In genomic region chr13:31199849-31200635, GRCh38 we compare ENCODE assay signal across 8 cellular contexts. TPM values are rescaled to one million over a fixed set of nuclear protein-coding genes. Genes with fewer than 3 reads are reported as not detected.
A peak's percentile ranks its signal among the peaks of the same experiment; 100 is the strongest.
DNase-seq lines count a peak whose midpoint lies in the region; TF ChIP-seq lines count a peak whose summit lies in the region.

Gene B3GLCT, plus strand, starts transcription at chr13:31199975. Its CDS starts 110 bp downstream, at chr13:31200085.

- H3K4me3 ChIP-seq in LNCaP clone FGC (ENCODE audit: low read depth, low read length): peak within 1 kb of the TSS; percentile 62
- H3K4me3 ChIP-seq in ovary: peak within 1 kb of the TSS; percentile 84
- peak within 1 kb of the TSS; percentile 87 for H3K4me3 ChIP-seq in thymus (ENCODE audit: low read length)

- H3K27ac Mint-ChIP-seq in activated naive CD8-positive, alpha-beta T cell treated with anti-CD3 and anti-CD28 coated beads for 36 hours: peak within 1 kb of the TSS; percentile 87

- no peak for TF ChIP-seq POLR2A in ovary (IDR thresholded peaks at IDR 0.05)

- H3K4me3 Mint-ChIP-seq in activated naive CD8-positive, alpha-beta T cell treated with anti-CD3 and anti-CD28 coated beads for 36 hours: peak within 1 kb of the TSS; percentile 88

- TF ChIP-seq CTCF in LNCaP clone FGC (IDR thresholded peaks at IDR 0.05; ENCODE audit: control insufficient read depth, extremely low read depth, insufficient read depth) (peak; percentile 88), ovary (IDR thresholded peaks at IDR 0.05) (peak; percentile 76 to 93 (median 89))

- H3K27me3 ChIP-seq in ovary (no peaks in the 10 kb centered on the region), thymus (ENCODE audit: control insufficient read depth, insufficient read depth) (no peaks in the 10 kb centered on the region)

- intact Hi-C loops in head of caudate nucleus (cut with DNase I) (no loop called here), ovary (cut with DNase I) (no loop called here)

- H3K9me3 ChIP-seq in ovary (no peaks in the 10 kb centered on the region), thymus (ENCODE audit: control insufficient read depth) (no peaks in the 10 kb centered on the region)

- peaks cover 29% of the 10 kb centered on the region for H3K4me1 Mint-ChIP-seq in activated naive CD8-positive, alpha-beta T cell treated with anti-CD3 and anti-CD28 coated beads for 36 hours

- H3K9me3 Mint-ChIP-seq in activated naive CD8-positive, alpha-beta T cell treated with anti-CD3 and anti-CD28 coated beads for 36 hours: no peaks in the 10 kb centered on the region

- H3K4me1 ChIP-seq in ovary (ENCODE audit: insufficient read depth) (peaks cover 4% of the 10 kb centered on the region), thymus (ENCODE audit: control insufficient read depth, insufficient read depth, low read length) (peaks cover 3% of the 10 kb centered on the region)

- TF ChIP-seq EP300 in ovary (IDR thresholded peaks at IDR 0.05): no peak

- 0% methylated on average over 44 to 122 of the region's 125 CpGs for WGBS in ovary, 3 donors
- WGBS in thymus: under 1% methylated on average over 125 of the region's 125 CpGs

- peak; percentile 79 for DNase-seq in GDM1 (lab: John Stamatoyannopoulos, UW)
- peak; percentile 49 for DNase-seq in H4 (ENCODE audit: low spot score)
- DNase-seq in LNCaP clone FGC (ENCODE audit: low read depth): peak; percentile 18
- peak; percentile 51 for DNase-seq in SKM-1 (lab: John Stamatoyannopoulos, UW; ENCODE audit: unreplicated experiment)
- peak; percentile 87 for DNase-seq in activated naive CD8-positive, alpha-beta T cell treated with anti-CD3 and anti-CD28 coated beads for 36 hours
- DNase-seq in head of caudate nucleus: peak in 40 of 42 donors; percentile 20 to 88 (median 78)
- DNase-seq in ovary: peak; percentile 72 to 89 (median 81)

- H3K36me3 ChIP-seq in ovary: no peaks in the 10 kb centered on the region
- H3K36me3 ChIP-seq in thymus (ENCODE audit: control insufficient read depth, insufficient read depth): no peaks in the 10 kb centered on the region

- no peaks in the 10 kb centered on the region for H3K36me3 Mint-ChIP-seq in activated naive CD8-positive, alpha-beta T cell treated with anti-CD3 and anti-CD28 coated beads for 36 hours

- no peaks in the 10 kb centered on the region for H3K27me3 Mint-ChIP-seq in activated naive CD8-positive, alpha-beta T cell treated with anti-CD3 and anti-CD28 coated beads for 36 hours

- H3K27ac ChIP-seq in ovary (peak within 1 kb of the TSS; percentile 90 to 99), thymus (ENCODE audit: low read depth) (peak within 1 kb of the TSS; percentile 98)

RNA-seq across cellular contexts. Expression of gene B3GLCT, which starts in this region (rescaled TPM):
- 10.3 and 10.9 TPM in 2 replicates for total RNA-seq in H4 (2014; rRNA removed; shearing (Covaris generic))
- total RNA-seq in activated naive CD8-positive, alpha-beta T cell treated with anti-CD3 and anti-CD28 coated beads for 36 hours: 1 to 10 TPM; 3.3 to 3.7 TPM
- 10 to 100 TPM in 1 of 7 donors, 1 to 10 TPM in 6; 5.9 to 10.8 (median 7.9) TPM for total RNA-seq in ovary
- polyA plus RNA-seq in ovary (1 to 10 TPM; 4.1 to 8.9 TPM), thymus (4.2 TPM)

Comparison
In these comparisons a context has a peak if more than half of its experiments do, and no peak if none do; other contexts are left out.
1. Peak in every context shown above with its lines: DNase-seq, H3K4me3 ChIP-seq and H3K27ac ChIP-seq.
2. DNase-seq: peak in every context shown above with its lines; median percentile 87 in activated naive CD8-positive, alpha-beta T cell treated with anti-CD3 and anti-CD28 coated beads for 36 hours; 81 in ovary; 79 in GDM1; 78 in head of caudate nucleus; 51 in SKM-1; 49 in H4; 18 in LNCaP clone FGC.